ENCODE assay signal across 2 cellular contexts in genomic region chr19:48395499-48395898, GRCh38.
TF ChIP-seq lines count a peak whose summit lies in the region.

No MANE protein-coding gene starts in this region.

TF ChIP-seq in HEK293, 187 proteins besides CTCF, POLR2A, EP300 and RAD21:
- 0 out of 2 replicates have a peak, but pooled peaks have one; percentile 41 for TF ChIP-seq PRDM10 (tag by site-specific recombination; IDR thresholded peaks at IDR 0.05)
- TF ChIP-seq ZBTB21 (tag by site-specific recombination; IDR thresholded peaks at IDR 0.05) = no peak
- TF ChIP-seq GLIS2 (tag by site-specific recombination; IDR thresholded peaks at IDR 0.05) = peak; percentile 32; the same call in 1 of the 2 replicates

TF ChIP-seq in K562, 482 proteins besides CTCF, POLR2A, EP300 and RAD21:
- TF ChIP-seq ZNF740 (CRISPR knock-in tag; IDR thresholded peaks at IDR 0.05) (peak; percentile 71; the same call in 1 of the 2 replicates), ZNF740 (tag; IDR thresholded peaks at IDR 0.05) (no peak), CBX8 (IDR thresholded peaks at IDR 0.05; ENCODE audit: borderline replicate concordance, extremely low read depth, low read depth, low read length, poor library complexity, severe bottlenecking) (no peak), HEY1 (CRISPR knock-in tag; IDR thresholded peaks at IDR 0.05; ENCODE audit: borderline replicate concordance) (no peak), MYNN (IDR thresholded peaks at IDR 0.05) (no peak), MYNN (CRISPR knock-in tag; IDR thresholded peaks at IDR 0.05) (no peak)
TF ChIP-seq in K562: peak in this region for 1.
